ENCODE assay signal across 9 cellular contexts in the genomic region with DNA sequence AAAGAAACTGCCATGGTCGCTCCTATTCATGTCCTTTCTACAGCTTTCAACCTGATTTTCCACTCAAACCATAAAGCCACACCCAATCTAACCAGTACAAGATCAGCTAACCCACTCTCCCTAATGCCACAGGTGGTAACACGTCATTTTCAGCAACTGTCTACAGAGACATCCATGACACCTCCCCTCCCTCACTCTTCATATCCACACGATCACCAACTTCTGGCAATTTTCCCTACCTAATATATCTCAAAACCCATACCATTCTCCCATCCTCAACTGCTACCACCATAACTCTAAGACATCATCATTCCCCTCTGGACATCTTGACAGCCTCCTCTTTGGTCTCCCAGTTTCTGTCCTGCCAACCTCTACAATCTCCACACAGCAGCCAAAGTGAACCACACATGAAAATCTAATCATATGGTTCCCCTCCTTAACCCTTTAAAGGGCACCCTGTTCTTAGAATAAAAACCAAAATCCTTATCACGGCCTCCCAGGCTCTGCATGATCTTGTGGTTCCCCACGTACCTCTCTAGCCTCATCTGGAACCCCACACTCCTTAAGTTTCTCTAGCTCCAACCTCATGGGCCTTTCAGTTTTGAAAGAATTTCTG. TPM values are rescaled to one million over a fixed set of nuclear protein-coding genes. Genes with fewer than 3 reads are reported as not detected.
DNase-seq lines count a peak whose midpoint lies in the region; ATAC-seq and TF ChIP-seq lines count a peak whose summit lies in the region.
"Had no signal": no experiment of that assay in that cellular context is flagged by ENCODE, and none has a peak within 500 bp of the region (broad histone marks: within the 10 kb centered on the region; RNA-seq: fewer than 3 reads in every experiment).

No MANE protein-coding gene starts in this region.

- POLR2A ChIA-PET in T-cell (lab: Charles Lee), result interaction anchor here in 1 of 2 donors (1.1 kb wide), 1 partner anchor 140 kb away, joined by 3 read pairs; a partner anchor contains a TSS

- ATAC-seq in T-cell (replicated peaks in 1 of 4) (no peak), HG02885 (IDR thresholded peaks at IDR 0.05; ENCODE audit: poor library complexity, unreplicated experiment) (no peak)

- no peaks in the 10 kb centered on the region for H3K9me3 Mint-ChIP-seq in T-helper 1 cell treated with Interleukin-12 subunit alpha and Interleukin-12 subunit beta and Interleukin-4 antibody, amounts not matched to agents 30 μg/mL and 1 μg/mL, for 36 hours
- peaks cover 0 to 2% (median 0%) of the 10 kb centered on the region in 3 donors for H3K9me3 Mint-ChIP-seq in T-cell

- no peak for TF ChIP-seq CTCF in fibroblast of mammary gland (conservative IDR thresholded peaks at IDR 0.05; ENCODE audit: control insufficient read depth, insufficient read depth, low read depth, low read length)
- TF ChIP-seq CTCF in spleen (IDR thresholded peaks at IDR 0.05 in 8 of 11, conservative IDR thresholded peaks at IDR 0.05 in 3 of 11), result no peak

- DNase-seq in T-helper 1 cell, result no peak
- DNase-seq in T-cell, result no peak
- no peak for DNase-seq in fibroblast of mammary gland (ENCODE audit: low read depth)
- no peak for DNase-seq in spleen
- no peak for DNase-seq in NCI-H1436 treated with DMSO at 0.1 percent for 48 hours (lab: John Stamatoyannopoulos, UW)
- DNase-seq in stimulated activated naive CD4-positive, alpha-beta T cell (lab: John Stamatoyannopoulos, UW), result no peak
- DNase-seq: T-helper 9 cell had no signal

- peaks cover 3% of the 10 kb centered on the region for H3K27me3 Mint-ChIP-seq in T-helper 1 cell treated with Interleukin-12 subunit alpha and Interleukin-12 subunit beta and Interleukin-4 antibody, amounts not matched to agents 30 μg/mL and 1 μg/mL, for 36 hours (ENCODE audit: low read depth)
- no peaks in the 10 kb centered on the region for H3K27me3 Mint-ChIP-seq in T-cell

- peak overlapping the region; percentile 68 for H3K4me3 ChIP-seq in fibroblast of mammary gland (ENCODE audit: control insufficient read depth, low read depth, low read length)
- peak overlapping the region in 6 of 8 donors; percentile 81 to 97 (median 92) for H3K4me3 ChIP-seq in spleen

- TF ChIP-seq POLR2A in spleen (IDR thresholded peaks at IDR 0.05), result no peak

- peaks cover 28% of the 10 kb centered on the region for H3K4me1 Mint-ChIP-seq in T-helper 1 cell treated with Interleukin-12 subunit alpha and Interleukin-12 subunit beta and Interleukin-4 antibody, amounts not matched to agents 30 μg/mL and 1 μg/mL, for 36 hours (ENCODE audit: low read depth)
- H3K4me1 Mint-ChIP-seq in T-cell, result peaks cover 30 to 44% (median 42%) of the 10 kb centered on the region in 3 donors

- peak overlapping the region; percentile 90 for H3K4me3 Mint-ChIP-seq in T-helper 1 cell treated with Interleukin-12 subunit alpha and Interleukin-12 subunit beta and Interleukin-4 antibody, amounts not matched to agents 30 μg/mL and 1 μg/mL, for 36 hours
- peak overlapping the region; percentile 93 to 96 (median 94) for H3K4me3 Mint-ChIP-seq in T-cell

- 76 to 81% (median 77%) methylated on average over 5 of the region's 5 CpGs for WGBS in spleen, 5 donors

- H3K27me3 ChIP-seq in spleen (replicated peaks in 1 of 7), result no peaks in the 10 kb centered on the region

- peak overlapping the region; percentile 98 for H3K27ac Mint-ChIP-seq in T-helper 1 cell treated with Interleukin-12 subunit alpha and Interleukin-12 subunit beta and Interleukin-4 antibody, amounts not matched to agents 30 μg/mL and 1 μg/mL, for 36 hours
- H3K27ac Mint-ChIP-seq in T-cell, result peak overlapping the region; percentile 97 to 99

- peaks cover 0 to 38% (median 32%) of the 10 kb centered on the region in 6 donors for H3K36me3 ChIP-seq in spleen

- CTCF ChIA-PET in T-cell (lab: Charles Lee), result interaction anchor here in 1 of 2 donors (0.8 to 2.3 kb wide), 6 partner anchors 31 to 257 kb away, joined by 3 to 11 read pairs (median 3); a partner anchor contains a TSS

- H3K4me1 ChIP-seq in spleen, result peaks cover 3 to 51% (median 32%) of the 10 kb centered on the region in 6 donors

- H3K27ac ChIP-seq in spleen, result peak overlapping the region; percentile 92 to 99 (median 96)

- H3K9me3 ChIP-seq in spleen, result no peaks in the 10 kb centered on the region

- intact Hi-C loops in spleen (cut with DNase I; ENCODE audit: low total_unique reads), result no loop called here

- H3K36me3 Mint-ChIP-seq in T-helper 1 cell treated with Interleukin-12 subunit alpha and Interleukin-12 subunit beta and Interleukin-4 antibody, amounts not matched to agents 30 μg/mL and 1 μg/mL, for 36 hours (ENCODE audit: low read depth), result peaks cover 21% of the 10 kb centered on the region
- peaks cover 19% of the 10 kb centered on the region for H3K36me3 Mint-ChIP-seq in T-cell

RNA-seq across cellular contexts. Expression of a gene that starts 1.3 kb away (rescaled TPM):
- total RNA-seq in T-cell (10 to 100 TPM; 15.2 to 38.0 (median 31.8) TPM), spleen (10 to 100 TPM; 23.5 to 46.4 (median 29.3) TPM)
- polyA plus RNA-seq in spleen, result 10 to 100 TPM; 13.0 to 16.4 (median 15.0) TPM

RNA-seq across cellular contexts. Expression of a gene that starts 33.6 kb away (rescaled TPM):
- total RNA-seq in T-cell (not detected), spleen (1 to 10 TPM in 1 of 7 donors, not detected in 6; 6.1 TPM)
- polyA plus RNA-seq in spleen, result under 1 TPM in 2 of 3 donors, not detected in 1; 0.35 to 0.52 TPM

RNA-seq across cellular contexts. Expression of a gene that starts 59.0 kb away (rescaled TPM):
- 10 to 100 TPM; 34.4 to 47.6 (median 44.2) TPM for total RNA-seq in T-cell
- total RNA-seq in spleen, result 10 to 100 TPM; 20.1 to 56.5 (median 46.0) TPM
- 10 to 100 TPM; 14.4 to 36.8 (median 24.5) TPM for polyA plus RNA-seq in spleen
